ENCODE assay signal across 1 cellular context in the genomic region with DNA sequence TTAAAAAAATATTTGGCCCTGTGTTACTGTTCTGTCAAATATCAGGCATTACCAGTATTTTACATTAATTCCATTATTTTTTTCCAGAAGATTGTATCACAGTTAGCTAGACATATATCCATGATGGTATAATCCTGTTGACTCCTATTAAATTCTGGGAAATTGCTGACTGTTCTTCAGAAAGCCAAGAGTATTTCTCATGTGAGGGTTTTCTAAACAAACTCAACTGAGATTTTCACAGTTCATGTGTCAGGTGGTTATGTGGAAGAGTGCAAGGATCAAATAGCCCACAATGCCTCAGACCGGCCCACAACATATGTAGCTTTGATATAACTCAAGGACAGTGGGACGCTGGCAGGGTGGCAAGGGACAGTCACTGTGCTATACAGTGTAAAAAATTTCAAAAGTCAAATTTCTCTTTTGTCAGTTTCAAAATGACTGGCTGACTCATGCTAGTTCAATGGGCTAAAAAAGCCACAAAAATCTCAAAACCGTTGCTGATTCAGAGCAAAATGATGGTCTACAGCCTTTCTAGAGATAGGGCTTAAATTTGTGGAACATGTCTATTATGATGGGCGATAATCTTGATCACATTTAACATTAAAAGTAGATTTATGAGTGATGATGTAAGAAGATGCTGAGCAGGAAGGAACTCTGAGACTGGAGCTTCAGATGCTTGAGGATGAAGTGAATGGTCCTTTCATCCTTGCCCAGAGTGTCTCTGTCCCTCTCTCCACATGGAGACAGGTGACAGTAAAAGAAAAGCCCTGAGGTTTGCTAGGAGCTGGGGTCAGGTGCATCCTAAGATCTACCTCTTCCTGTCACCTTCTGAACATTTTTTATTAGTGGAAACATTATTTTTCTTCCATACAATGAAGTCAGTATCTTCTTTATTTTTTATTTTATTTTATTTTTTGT.
TF ChIP-seq lines count a peak whose summit lies in the region.

No MANE protein-coding gene starts in this region.

TF ChIP-seq in GM23338, 12 proteins besides CTCF, POLR2A, EP300 and RAD21 (continued from another document):
- TF ChIP-seq, protein P1, sequence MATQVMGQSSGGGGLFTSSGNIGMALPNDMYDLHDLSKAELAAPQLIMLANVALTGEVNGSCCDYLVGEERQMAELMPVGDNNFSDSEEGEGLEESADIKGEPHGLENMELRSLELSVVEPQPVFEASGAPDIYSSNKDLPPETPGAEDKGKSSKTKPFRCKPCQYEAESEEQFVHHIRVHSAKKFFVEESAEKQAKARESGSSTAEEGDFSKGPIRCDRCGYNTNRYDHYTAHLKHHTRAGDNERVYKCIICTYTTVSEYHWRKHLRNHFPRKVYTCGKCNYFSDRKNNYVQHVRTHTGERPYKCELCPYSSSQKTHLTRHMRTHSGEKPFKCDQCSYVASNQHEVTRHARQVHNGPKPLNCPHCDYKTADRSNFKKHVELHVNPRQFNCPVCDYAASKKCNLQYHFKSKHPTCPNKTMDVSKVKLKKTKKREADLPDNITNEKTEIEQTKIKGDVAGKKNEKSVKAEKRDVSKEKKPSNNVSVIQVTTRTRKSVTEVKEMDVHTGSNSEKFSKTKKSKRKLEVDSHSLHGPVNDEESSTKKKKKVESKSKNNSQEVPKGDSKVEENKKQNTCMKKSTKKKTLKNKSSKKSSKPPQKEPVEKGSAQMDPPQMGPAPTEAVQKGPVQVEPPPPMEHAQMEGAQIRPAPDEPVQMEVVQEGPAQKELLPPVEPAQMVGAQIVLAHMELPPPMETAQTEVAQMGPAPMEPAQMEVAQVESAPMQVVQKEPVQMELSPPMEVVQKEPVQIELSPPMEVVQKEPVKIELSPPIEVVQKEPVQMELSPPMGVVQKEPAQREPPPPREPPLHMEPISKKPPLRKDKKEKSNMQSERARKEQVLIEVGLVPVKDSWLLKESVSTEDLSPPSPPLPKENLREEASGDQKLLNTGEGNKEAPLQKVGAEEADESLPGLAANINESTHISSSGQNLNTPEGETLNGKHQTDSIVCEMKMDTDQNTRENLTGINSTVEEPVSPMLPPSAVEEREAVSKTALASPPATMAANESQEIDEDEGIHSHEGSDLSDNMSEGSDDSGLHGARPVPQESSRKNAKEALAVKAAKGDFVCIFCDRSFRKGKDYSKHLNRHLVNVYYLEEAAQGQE (IDR thresholded peaks at IDR 0.05; ENCODE audit: unreplicated experiment), result no peak
- TF ChIP-seq ZNF331 (CRISPR knock-in tag; IDR thresholded peaks at IDR 0.05; ENCODE audit: low read depth) (no peak), NANOG (IDR thresholded peaks at IDR 0.05; ENCODE audit: borderline replicate concordance) (no peak), STAT1 (IDR thresholded peaks at IDR 0.05; ENCODE audit: unreplicated experiment) (no peak)
- TF ChIP-seq, protein P2, sequence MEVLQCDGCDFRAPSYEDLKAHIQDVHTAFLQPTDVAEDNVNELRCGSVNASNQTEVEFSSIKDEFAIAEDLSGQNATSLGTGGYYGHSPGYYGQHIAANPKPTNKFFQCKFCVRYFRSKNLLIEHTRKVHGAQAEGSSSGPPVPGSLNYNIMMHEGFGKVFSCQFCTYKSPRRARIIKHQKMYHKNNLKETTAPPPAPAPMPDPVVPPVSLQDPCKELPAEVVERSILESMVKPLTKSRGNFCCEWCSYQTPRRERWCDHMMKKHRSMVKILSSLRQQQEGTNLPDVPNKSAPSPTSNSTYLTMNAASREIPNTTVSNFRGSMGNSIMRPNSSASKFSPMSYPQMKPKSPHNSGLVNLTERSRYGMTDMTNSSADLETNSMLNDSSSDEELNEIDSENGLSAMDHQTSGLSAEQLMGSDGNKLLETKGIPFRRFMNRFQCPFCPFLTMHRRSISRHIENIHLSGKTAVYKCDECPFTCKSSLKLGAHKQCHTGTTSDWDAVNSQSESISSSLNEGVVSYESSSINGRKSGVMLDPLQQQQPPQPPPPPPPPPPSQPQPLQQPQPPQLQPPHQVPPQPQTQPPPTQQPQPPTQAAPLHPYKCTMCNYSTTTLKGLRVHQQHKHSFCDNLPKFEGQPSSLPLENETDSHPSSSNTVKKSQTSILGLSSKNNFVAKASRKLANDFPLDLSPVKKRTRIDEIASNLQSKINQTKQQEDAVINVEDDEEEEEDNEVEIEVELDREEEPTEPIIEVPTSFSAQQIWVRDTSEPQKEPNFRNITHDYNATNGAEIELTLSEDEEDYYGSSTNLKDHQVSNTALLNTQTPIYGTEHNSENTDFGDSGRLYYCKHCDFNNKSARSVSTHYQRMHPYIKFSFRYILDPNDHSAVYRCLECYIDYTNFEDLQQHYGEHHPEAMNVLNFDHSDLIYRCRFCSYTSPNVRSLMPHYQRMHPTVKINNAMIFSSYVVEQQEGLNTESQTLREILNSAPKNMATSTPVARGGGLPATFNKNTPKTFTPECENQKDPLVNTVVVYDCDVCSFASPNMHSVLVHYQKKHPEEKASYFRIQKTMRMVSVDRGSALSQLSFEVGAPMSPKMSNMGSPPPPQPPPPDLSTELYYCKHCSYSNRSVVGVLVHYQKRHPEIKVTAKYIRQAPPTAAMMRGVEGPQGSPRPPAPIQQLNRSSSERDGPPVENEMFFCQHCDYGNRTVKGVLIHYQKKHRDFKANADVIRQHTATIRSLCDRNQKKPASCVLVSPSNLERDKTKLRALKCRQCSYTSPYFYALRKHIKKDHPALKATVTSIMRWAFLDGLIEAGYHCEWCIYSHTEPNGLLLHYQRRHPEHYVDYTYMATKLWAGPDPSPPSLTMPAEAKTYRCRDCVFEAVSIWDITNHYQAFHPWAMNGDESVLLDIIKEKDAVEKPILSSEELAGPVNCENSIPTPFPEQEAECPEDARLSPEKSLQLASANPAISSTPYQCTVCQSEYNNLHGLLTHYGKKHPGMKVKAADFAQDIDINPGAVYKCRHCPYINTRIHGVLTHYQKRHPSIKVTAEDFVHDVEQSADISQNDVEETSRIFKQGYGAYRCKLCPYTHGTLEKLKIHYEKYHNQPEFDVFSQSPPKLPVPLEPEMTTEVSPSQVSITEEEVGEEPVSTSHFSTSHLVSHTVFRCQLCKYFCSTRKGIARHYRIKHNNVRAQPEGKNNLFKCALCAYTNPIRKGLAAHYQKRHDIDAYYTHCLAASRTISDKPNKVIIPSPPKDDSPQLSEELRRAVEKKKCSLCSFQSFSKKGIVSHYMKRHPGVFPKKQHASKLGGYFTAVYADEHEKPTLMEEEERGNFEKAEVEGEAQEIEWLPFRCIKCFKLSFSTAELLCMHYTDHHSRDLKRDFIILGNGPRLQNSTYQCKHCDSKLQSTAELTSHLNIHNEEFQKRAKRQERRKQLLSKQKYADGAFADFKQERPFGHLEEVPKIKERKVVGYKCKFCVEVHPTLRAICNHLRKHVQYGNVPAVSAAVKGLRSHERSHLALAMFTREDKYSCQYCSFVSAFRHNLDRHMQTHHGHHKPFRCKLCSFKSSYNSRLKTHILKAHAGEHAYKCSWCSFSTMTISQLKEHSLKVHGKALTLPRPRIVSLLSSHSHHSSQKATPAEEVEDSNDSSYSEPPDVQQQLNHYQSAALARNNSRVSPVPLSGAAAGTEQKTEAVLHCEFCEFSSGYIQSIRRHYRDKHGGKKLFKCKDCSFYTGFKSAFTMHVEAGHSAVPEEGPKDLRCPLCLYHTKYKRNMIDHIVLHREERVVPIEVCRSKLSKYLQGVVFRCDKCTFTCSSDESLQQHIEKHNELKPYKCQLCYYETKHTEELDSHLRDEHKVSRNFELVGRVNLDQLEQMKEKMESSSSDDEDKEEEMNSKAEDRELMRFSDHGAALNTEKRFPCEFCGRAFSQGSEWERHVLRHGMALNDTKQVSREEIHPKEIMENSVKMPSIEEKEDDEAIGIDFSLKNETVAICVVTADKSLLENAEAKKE (CRISPR knock-in tag; IDR thresholded peaks at IDR 0.05), result no peak
